16 cellular contexts compared by ENCODE assay signal in the genomic region with DNA sequence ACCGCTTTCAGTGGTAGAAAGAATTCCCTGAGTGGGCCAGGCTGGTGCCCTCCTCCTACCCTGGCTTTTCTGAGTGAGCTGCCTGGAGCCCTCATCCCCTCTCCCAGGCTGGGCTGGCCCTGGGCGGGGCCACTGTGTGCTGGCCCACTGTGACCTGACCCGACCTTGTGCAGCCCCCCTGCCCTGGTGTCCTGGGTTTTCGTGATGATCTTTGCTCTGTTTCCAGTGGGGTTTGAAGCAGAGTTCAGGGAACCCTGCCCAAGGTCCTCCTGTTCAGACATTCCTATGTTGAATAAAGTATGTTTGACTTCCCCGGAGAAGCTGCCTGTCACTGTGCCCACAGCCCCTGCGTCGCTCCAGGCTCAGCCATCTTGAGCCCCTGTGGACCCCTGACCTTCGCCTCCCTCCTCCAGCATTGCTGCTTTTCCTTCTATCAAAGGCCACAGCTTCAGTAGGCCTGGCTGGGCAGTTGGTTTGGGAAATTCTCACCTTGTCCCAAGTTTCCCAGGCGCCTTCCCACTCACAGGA. TPM values are rescaled to one million over a fixed set of nuclear protein-coding genes. Genes with fewer than 3 reads are reported as not detected.
DNase-seq lines count a peak whose midpoint lies in the region; ATAC-seq and TF ChIP-seq lines count a peak whose summit lies in the region.
"Had no signal": no experiment of that assay in that cellular context is flagged by ENCODE, and none has a peak within 500 bp of the region (broad histone marks: within the 10 kb centered on the region; RNA-seq: fewer than 3 reads in every experiment).

No MANE protein-coding gene starts in this region.

- intact Hi-C loops in IMR-90 (cut with micrococcal nuclease) = loop anchor here (10.0 kb wide), 1 partner anchor 388 kb away; no protein-coding TSS in a partner anchor
- intact Hi-C loops in dendritic cell treated with granulocyte-macrophage colony-stimulating factor and Interleukin-4, amounts not matched to agents 40 ng/mL and 50 ng/mL, for 4 days (cut with micrococcal nuclease) = no loop called here

- H3K9me3 Mint-ChIP-seq in dendritic cell treated with granulocyte-macrophage colony-stimulating factor and Interleukin-4, amounts not matched to agents 40 ng/mL and 50 ng/mL, for 4 days = no peaks in the 10 kb centered on the region
- no peaks in the 10 kb centered on the region for H3K9me3 Mint-ChIP-seq in mesothelial cell of epicardium
- H3K9me3 Mint-ChIP-seq: activated naive CD4-positive, alpha-beta T cell treated with anti-CD3 and anti-CD28 coated beads, Interleukin-2, amount 10 ng/mL, durations not matched to agents 7 days and 5 days; memory B cell had no signal

- peak overlapping the region; percentile 99 for H3K23ac ChIP-seq in IMR-90 (ENCODE audit: low read depth, low read length)

- peak overlapping the region; percentile 64; the same call in 1 of the 2 replicates for H3K56ac ChIP-seq in IMR-90 (ENCODE audit: extremely low read depth, insufficient read depth, low read length)

- peak overlapping the region; percentile 97 for H3K18ac ChIP-seq in IMR-90 (ENCODE audit: low read depth, low read length)

- peak overlapping the region; percentile 100 for H4K91ac ChIP-seq in IMR-90 (ENCODE audit: insufficient read depth, low read depth, low read length)

- H4K8ac ChIP-seq in IMR-90 (ENCODE audit: low read depth in 2 of 2, low read length in 2 of 2) = peak overlapping the region; percentile 99 to 100

- H2AFZ ChIP-seq in IMR-90 (replicated peaks; ENCODE audit: low read length, poor library complexity) = peak overlapping the region; percentile 12

- no peak for TF ChIP-seq CTCF in IMR-90 (conservative IDR thresholded peaks at IDR 0.05; ENCODE audit: low read depth, low read length)
- no peak for TF ChIP-seq CTCF in mesothelial cell of epicardium (IDR thresholded peaks at IDR 0.05; ENCODE audit: unreplicated experiment)

- TF ChIP-seq RAD21 in IMR-90 (IDR thresholded peaks at IDR 0.05; ENCODE audit: low read length) = no peak

- H3K27me3 Mint-ChIP-seq in dendritic cell treated with granulocyte-macrophage colony-stimulating factor and Interleukin-4, amounts not matched to agents 40 ng/mL and 50 ng/mL, for 4 days = no peaks in the 10 kb centered on the region
- H3K27me3 Mint-ChIP-seq in mesothelial cell of epicardium (ENCODE audit: low read depth) = no peaks in the 10 kb centered on the region

- WGBS in IMR-90 (ENCODE audit: extremely low coverage in 2 of 2, insufficient read length in 1 of 2), 2 experiments = 100% methylated on average over 1 of the region's 9 CpGs; no CpG with 5 or more reads in 1 of the 2 experiments

- in situ Hi-C loops in IMR-90 (cut with MboI; ENCODE audit: low sequenced_read_pairs) = loop anchor here (5.0 to 10.0 kb wide), 2 partner anchors 200 to 298 kb away; no protein-coding TSS in a partner anchor

- no peak for TF ChIP-seq POLR2A in IMR-90 (IDR thresholded peaks at IDR 0.05; ENCODE audit: low read depth, low read length)

- H3K36me3 Mint-ChIP-seq in dendritic cell treated with granulocyte-macrophage colony-stimulating factor and Interleukin-4, amounts not matched to agents 40 ng/mL and 50 ng/mL, for 4 days (ENCODE audit: low read depth) = peaks cover 43% of the 10 kb centered on the region
- H3K36me3 Mint-ChIP-seq in mesothelial cell of epicardium = peaks cover 10% of the 10 kb centered on the region
- H3K36me3 Mint-ChIP-seq: activated naive CD4-positive, alpha-beta T cell treated with anti-CD3 and anti-CD28 coated beads, Interleukin-2, amount 10 ng/mL, durations not matched to agents 7 days and 5 days had no signal

- POLR2A ChIA-PET in IMR-90 (lab: Charles Lee; ENCODE audit: unreplicated experiment) = interaction anchor here (0.5 kb wide), 1 partner anchor 429 kb away, joined by 3 read pairs; no protein-coding TSS in a partner anchor

- peak overlapping the region; percentile 99 for H3K27ac ChIP-seq in IMR-90 (ENCODE audit: insufficient read depth, low read length)
- peak overlapping the region; percentile 100 for H3K27ac ChIP-seq in stomach smooth muscle (ENCODE audit: low read length)
- H3K27ac ChIP-seq: BLaER1 treated with 17β-estradiol and CSF1 and Interleukin-3, amounts not matched to agents 10 nM and 100 nM; KMS-11 had no signal

- peaks cover 9 to 52% of the 10 kb centered on the region in 2 experiments; a peak in 3 of 4 replicates for H3K79me1 ChIP-seq in IMR-90 (ENCODE audit: low read depth in 1 of 2, low read length in 2 of 2)

- dilution Hi-C loops in IMR-90 (cut with HindIII; ENCODE audit: low sequenced_read_pairs, unreplicated experiment) = no loop called here

- H4K20me1 ChIP-seq in IMR-90 (ENCODE audit: insufficient read depth, low read length) = no peaks in the 10 kb centered on the region; the same call in 1 of the 2 replicates

- H3K4ac ChIP-seq in IMR-90 (ENCODE audit: low read depth, low read length) = peak overlapping the region; percentile 100

- H4K5ac ChIP-seq in IMR-90 (ENCODE audit: low read depth, low read length) = peak overlapping the region; percentile 81

- no peak overlapping the region for H3K4me3 Mint-ChIP-seq in dendritic cell treated with granulocyte-macrophage colony-stimulating factor and Interleukin-4, amounts not matched to agents 40 ng/mL and 50 ng/mL, for 4 days
- no peak overlapping the region for H3K4me3 Mint-ChIP-seq in mesothelial cell of epicardium
- H3K4me3 Mint-ChIP-seq: activated CD8-positive, alpha-beta T cell treated with anti-CD3 and anti-CD28 coated beads, Interleukin-2, amount 10 ng/mL, durations not matched to agents 7 days and 5 days; activated naive CD4-positive, alpha-beta T cell treated with anti-CD3 and anti-CD28 coated beads, Interleukin-2, amount 10 ng/mL, durations not matched to agents 7 days and 5 days; memory B cell had no signal

- H3K9ac ChIP-seq in IMR-90 (ENCODE audit: low read depth, low read length) (peak overlapping the region; percentile 83), stomach smooth muscle (ENCODE audit: low read length in 2 of 2) (peak overlapping the region; percentile 61 to 74)
- H3K9ac ChIP-seq: KMS-11 had no signal

- BruUV-seq in IMR-90 (replicated peaks; lab: Mats Ljungman, UMichigan) = no TSS peak

- no peak for ATAC-seq in IMR-90 (ENCODE audit: low read depth)
- ATAC-seq: activated CD8-positive, alpha-beta T cell treated with anti-CD3 and anti-CD28 coated beads, Interleukin-2, amount 10 ng/mL, durations not matched to agents 7 days and 5 days had no signal

- H3K4me1 ChIP-seq in IMR-90 (ENCODE audit: control insufficient read depth, insufficient read depth, low read length) = peaks cover 54% of the 10 kb centered on the region
- peaks cover 74% of the 10 kb centered on the region for H3K4me1 ChIP-seq in stomach smooth muscle (ENCODE audit: control insufficient read depth, insufficient read depth, low read length)

- no peak overlapping the region for H3K4me2 ChIP-seq in IMR-90 (ENCODE audit: low read depth, low read length)
- H3K4me2 ChIP-seq: BLaER1 treated with 17β-estradiol and CSF1 and Interleukin-3, amounts not matched to agents 10 nM and 100 nM; KMS-11 had no signal

- H3K27ac Mint-ChIP-seq in dendritic cell treated with granulocyte-macrophage colony-stimulating factor and Interleukin-4, amounts not matched to agents 40 ng/mL and 50 ng/mL, for 4 days = peak overlapping the region; percentile 49
- H3K27ac Mint-ChIP-seq in mesothelial cell of epicardium = peak overlapping the region; percentile 99
- H3K27ac Mint-ChIP-seq: activated CD8-positive, alpha-beta T cell treated with anti-CD3 and anti-CD28 coated beads, Interleukin-2, amount 10 ng/mL, durations not matched to agents 7 days and 5 days; activated naive CD4-positive, alpha-beta T cell treated with anti-CD3 and anti-CD28 coated beads, Interleukin-2, amount 10 ng/mL, durations not matched to agents 7 days and 5 days; memory B cell had no signal

- H3K27me3 ChIP-seq in IMR-90 (ENCODE audit: control insufficient read depth, insufficient read depth, low read length) (no peaks in the 10 kb centered on the region), stomach smooth muscle (ENCODE audit: control insufficient read depth in 1 of 2, insufficient read depth in 2 of 2, low read length in 2 of 2) (no peaks in the 10 kb centered on the region)
- H3K27me3 ChIP-seq: BLaER1 treated with 17β-estradiol and CSF1 and Interleukin-3, amounts not matched to agents 10 nM and 100 nM had no signal

- peak overlapping the region; percentile 99 for H2BK5ac ChIP-seq in IMR-90 (ENCODE audit: low read depth, low read length, poor library complexity, severe bottlenecking)

- H3K9me1 ChIP-seq in IMR-90 (ENCODE audit: insufficient read depth, low read length) = peaks cover 36% of the 10 kb centered on the region

- DNase-seq in IMR-90 (no peak), mesothelial cell of epicardium (ENCODE audit: low spot score in 2 of 2, unreplicated experiment in 2 of 2) (no peak), NCI-H2107 treated with DMSO at 0.1 percent for 48 hours (lab: John Stamatoyannopoulos, UW; ENCODE audit: unreplicated experiment) (no peak), NCI-H2227 (lab: John Stamatoyannopoulos, UW; ENCODE audit: unreplicated experiment) (no peak), midbrain (lab: John Stamatoyannopoulos, UW) (no peak)
- DNase-seq in activated CD8-positive, alpha-beta memory T cell treated with anti-CD3 and anti-CD28 coated beads, Interleukin-2, amount 50 U/mL, for 4 hours = no peak
- DNase-seq: activated CD8-positive, alpha-beta T cell treated with anti-CD3 and anti-CD28 coated beads, Interleukin-2, amount 10 ng/mL, durations not matched to agents 7 days and 5 days; activated naive CD4-positive, alpha-beta T cell treated with anti-CD3 and anti-CD28 coated beads, Interleukin-2, amount 10 ng/mL, durations not matched to agents 7 days and 5 days; GDM1; head of caudate nucleus; retina had no signal

- H3K4me3 ChIP-seq in IMR-90 (ENCODE audit: insufficient read depth, low read depth, low read length) (no peak overlapping the region), stomach smooth muscle (ENCODE audit: low read length in 2 of 2) (peak overlapping the region in 1 of 2 donors; percentile 47)
- H3K4me3 ChIP-seq: BLaER1 treated with 17β-estradiol and CSF1 and Interleukin-3, amounts not matched to agents 10 nM and 100 nM had no signal

- peak overlapping the region; percentile 100 for H2BK120ac ChIP-seq in IMR-90 (ENCODE audit: low read depth, low read length)

- H3K4me1 Mint-ChIP-seq in dendritic cell treated with granulocyte-macrophage colony-stimulating factor and Interleukin-4, amounts not matched to agents 40 ng/mL and 50 ng/mL, for 4 days (ENCODE audit: low read depth) = peaks cover 69% of the 10 kb centered on the region
- H3K4me1 Mint-ChIP-seq in mesothelial cell of epicardium = peaks cover 71% of the 10 kb centered on the region

- H3K14ac ChIP-seq in IMR-90 (replicated peaks; ENCODE audit: low read depth, low read length) = peak overlapping the region; percentile 99

- H3K9me3 ChIP-seq in IMR-90 (ENCODE audit: control insufficient read depth, insufficient read depth, low read length) (no peaks in the 10 kb centered on the region), stomach smooth muscle (ENCODE audit: control insufficient read depth in 2 of 2, low read length in 2 of 2) (no peaks in the 10 kb centered on the region)
- H3K9me3 ChIP-seq: BLaER1 treated with 17β-estradiol and CSF1 and Interleukin-3, amounts not matched to agents 10 nM and 100 nM had no signal

- H2AK5ac ChIP-seq in IMR-90 (ENCODE audit: low read depth, low read length) = peak overlapping the region; percentile 100

- H2BK20ac ChIP-seq in IMR-90 (ENCODE audit: low read depth, low read length) = peak overlapping the region; percentile 98

- peak overlapping the region; percentile 100; the same call in 2 of the 3 replicates for H2BK15ac ChIP-seq in IMR-90 (ENCODE audit: low read depth, low read length)

- peaks cover 2% of the 10 kb centered on the region; the same call in 1 of the 2 replicates for H3K36me3 ChIP-seq in IMR-90 (ENCODE audit: control insufficient read depth, insufficient read depth, low read length)
- H3K36me3 ChIP-seq in stomach smooth muscle (ENCODE audit: control insufficient read depth in 2 of 2, insufficient read depth in 2 of 2, low read length in 2 of 2) = peaks cover 0 to 2% of the 10 kb centered on the region in 2 donors

- CTCF ChIA-PET in IMR-90 (lab: Yijun Ruan, JAX) = no interaction called here

- H2AK9ac ChIP-seq in IMR-90 (replicated peaks; ENCODE audit: low read depth, low read length, poor library complexity) = peak overlapping the region; percentile 100

RNA-seq across cellular contexts. Expression of a gene that starts 13.7 kb away (rescaled TPM):
- total RNA-seq in IMR-90 (2012; rRNA removed) = 6.5 and 7.5 TPM in 2 replicates
- 29.2 TPM in 2 replicates for polyA plus RNA-seq in IMR-90 (2012; rRNA removed)
- polyA plus RNA-seq in IMR-90 (2012; cell fraction: cytosol; rRNA removed) = 17.3 and 46.5 TPM in 2 replicates
- polyA plus RNA-seq in IMR-90 (2012; cell fraction: nucleus; rRNA removed; ENCODE audit: low replicate concordance) = 42.7 and 138 TPM in 2 replicates
- 31.0 to 31.9 TPM (median 31.5 TPM) in 3 replicates for total RNA-seq in mesothelial cell of epicardium

RNA-seq across cellular contexts. Expression of a gene that starts 30.4 kb away (rescaled TPM):
- total RNA-seq in IMR-90 (2012; rRNA removed) (0.56 and 0.72 TPM in 2 replicates), mesothelial cell of epicardium (1.6 to 3.0 TPM (median 2.2 TPM) in 3 replicates)
- 1.4 and 2.9 TPM in 2 replicates for polyA plus RNA-seq in IMR-90 (2012; rRNA removed)
- 1.4 and 2.6 TPM in 2 replicates for polyA plus RNA-seq in IMR-90 (2012; cell fraction: cytosol; rRNA removed)
- 1.5 and 3.3 TPM in 2 replicates for polyA plus RNA-seq in IMR-90 (2012; cell fraction: nucleus; rRNA removed; ENCODE audit: low replicate concordance)

RNA-seq across cellular contexts. Expression of a gene that starts 39.6 kb away (rescaled TPM):
- total RNA-seq in IMR-90 (2012; rRNA removed) (9.7 and 10.6 TPM in 2 replicates), mesothelial cell of epicardium (60.7 to 62.0 TPM (median 61.4 TPM) in 3 replicates)
- polyA plus RNA-seq in IMR-90 (2012; rRNA removed) = 44.0 and 46.6 TPM in 2 replicates
- polyA plus RNA-seq in IMR-90 (2012; cell fraction: cytosol; rRNA removed) = 32.3 and 40.6 TPM in 2 replicates
- polyA plus RNA-seq in IMR-90 (2012; cell fraction: nucleus; rRNA removed; ENCODE audit: low replicate concordance) = 76.9 and 130 TPM in 2 replicates

RNA-seq across cellular contexts. Expression of a gene that starts 44.6 kb away (rescaled TPM):
- total RNA-seq in IMR-90 (2012; rRNA removed) = 37.5 and 37.8 TPM in 2 replicates
- polyA plus RNA-seq in IMR-90 (2012; rRNA removed) = 45.5 and 45.6 TPM in 2 replicates
- 17.2 and 19.2 TPM in 2 replicates for polyA plus RNA-seq in IMR-90 (2012; cell fraction: cytosol; rRNA removed)
- polyA plus RNA-seq in IMR-90 (2012; cell fraction: nucleus; rRNA removed; ENCODE audit: low replicate concordance) = 115 and 123 TPM in 2 replicates
- 26.1 to 27.8 TPM (median 27.0 TPM) in 3 replicates for total RNA-seq in mesothelial cell of epicardium

RNA-seq across cellular contexts. Expression of a gene that starts 55.2 kb away (rescaled TPM):
- total RNA-seq in IMR-90 (2012; rRNA removed) (5.6 and 8.9 TPM in 2 replicates), mesothelial cell of epicardium (8.3 to 9.8 TPM (median 9.7 TPM) in 3 replicates)
- polyA plus RNA-seq in IMR-90 (2012; rRNA removed) = 9.8 and 11.1 TPM in 2 replicates
- polyA plus RNA-seq in IMR-90 (2012; cell fraction: cytosol; rRNA removed) = 2.9 and 5.3 TPM in 2 replicates
- 6.5 and 20.3 TPM in 2 replicates for polyA plus RNA-seq in IMR-90 (2012; cell fraction: nucleus; rRNA removed; ENCODE audit: low replicate concordance)
